ENCODE assay signal across 20 cellular contexts in genomic region chr1:228013322-228014234, GRCh38. TPM values are rescaled to one million over a fixed set of nuclear protein-coding genes. Genes with fewer than 3 reads are reported as not detected.
A peak's percentile ranks its signal among the peaks of the same experiment; 100 is the strongest.
DNase-seq lines count a peak whose midpoint lies in the region; TF ChIP-seq lines count a peak whose summit lies in the region.
"Had no signal": no experiment of that assay in that cellular context is flagged by ENCODE, and none has a peak within 500 bp of the region (broad histone marks: within the 10 kb centered on the region; RNA-seq: fewer than 3 reads in every experiment).

No MANE protein-coding gene starts in this region.

- H3K27me3 Mint-ChIP-seq in activated T-helper 2 cell treated with anti-CD3 and anti-CD28 coated beads, Interferon-gamma antibody, Interleukin-2, Interleukin-4, amounts not matched to agents 10 μg/mL and 5 μg/mL and 100 μg/mL, durations not matched to agents 14 hours and 24 hours and 36 hours (ENCODE audit: low read depth), result peaks cover 22% of the 10 kb centered on the region
- H3K27me3 Mint-ChIP-seq in CD14-positive monocyte (ENCODE audit: low read depth in 3 of 3), result peaks cover 14 to 26% (median 17%) of the 10 kb centered on the region in 3 donors

- no peak overlapping the region for H3K27ac ChIP-seq in breast epithelium
- H3K27ac ChIP-seq: heart left ventricle, HL-60, neural progenitor cell had no signal

- DNase-seq in activated gamma-delta T cell treated with Interleukin-2 at 50 U/mL for 16 hours (peak; percentile 2), activated gamma-delta T cell (lab: John Stamatoyannopoulos, UW) (no peak), breast epithelium (ENCODE audit: low spot score in 2 of 2) (peak; percentile 75 to 76), myocyte (ENCODE audit: low read depth) (peak; percentile 59), ureter (ENCODE audit: low spot score) (peak; percentile 83), CD14-positive monocyte (ENCODE audit: low spot score) (no peak), CD1c-positive myeloid dendritic cell (ENCODE audit: extremely low spot score) (no peak)
- DNase-seq in activated T-helper 2 cell treated with anti-CD3 and anti-CD28 coated beads, Interferon-gamma antibody, Interleukin-2, Interleukin-4, amounts not matched to agents 10 μg/mL and 5 μg/mL and 100 μg/mL, durations not matched to agents 14 hours and 24 hours and 36 hours (ENCODE audit: low spot score), result no peak
- DNase-seq: activated CD4-positive, alpha-beta T cell treated with anti-CD3 and anti-CD28 coated beads, Interleukin-2, amount 50 U/mL, for 48 hours; NCI-H1930; NCI-H526 treated with DMSO at 0.1 percent for 48 hours had no signal

- H3K9me3 Mint-ChIP-seq in activated T-helper 2 cell treated with anti-CD3 and anti-CD28 coated beads, Interferon-gamma antibody, Interleukin-2, Interleukin-4, amounts not matched to agents 10 μg/mL and 5 μg/mL and 100 μg/mL, durations not matched to agents 14 hours and 24 hours and 36 hours, result no peaks in the 10 kb centered on the region
- H3K9me3 Mint-ChIP-seq in CD14-positive monocyte, result no peaks in the 10 kb centered on the region
- H3K9me3 Mint-ChIP-seq: activated naive CD4-positive, alpha-beta T cell treated with anti-CD3 and anti-CD28 coated beads, Interleukin-2, amount 50 U/mL, for 72 hours; central memory CD8-positive, alpha-beta T cell; neural progenitor cell had no signal

- H3K4me3 ChIP-seq in breast epithelium, result no peak overlapping the region
- H3K4me3 ChIP-seq: HAP-1, heart left ventricle, neural progenitor cell, smooth muscle cell had no signal

- peaks cover 0 to 6% of the 10 kb centered on the region in 2 donors for H3K27me3 ChIP-seq in breast epithelium

- no peaks in the 10 kb centered on the region for H3K9me3 ChIP-seq in breast epithelium
- H3K9me3 ChIP-seq: HAP-1, heart left ventricle had no signal

- intact Hi-C loops in breast epithelium (cut with DNase I; ENCODE audit: low total_unique reads), result no loop called here
- intact Hi-C loops in activated T-helper 2 cell treated with anti-CD3 and anti-CD28 coated beads, Interferon-gamma antibody, Interleukin-2, Interleukin-4, amounts not matched to agents 10 μg/mL and 5 μg/mL and 100 μg/mL, durations not matched to agents 14 hours and 24 hours and 36 hours (cut with micrococcal nuclease), result no loop called here
- intact Hi-C loops in CD14-positive monocyte (cut with micrococcal nuclease), result no loop called here

- H3K4me1 ChIP-seq in breast epithelium, result no peaks in the 10 kb centered on the region
- H3K4me1 ChIP-seq: HAP-1, heart left ventricle, neural progenitor cell had no signal

- peaks cover 5% of the 10 kb centered on the region for H3K4me1 Mint-ChIP-seq in activated T-helper 2 cell treated with anti-CD3 and anti-CD28 coated beads, Interferon-gamma antibody, Interleukin-2, Interleukin-4, amounts not matched to agents 10 μg/mL and 5 μg/mL and 100 μg/mL, durations not matched to agents 14 hours and 24 hours and 36 hours (ENCODE audit: low read depth)
- no peaks in the 10 kb centered on the region for H3K4me1 Mint-ChIP-seq in CD14-positive monocyte

- no peaks in the 10 kb centered on the region for H3K36me3 ChIP-seq in breast epithelium
- H3K36me3 ChIP-seq: HAP-1, heart left ventricle, neural progenitor cell had no signal

- no peak for TF ChIP-seq POLR2A in breast epithelium (IDR thresholded peaks at IDR 0.05)

- H3K4me3 Mint-ChIP-seq in activated T-helper 2 cell treated with anti-CD3 and anti-CD28 coated beads, Interferon-gamma antibody, Interleukin-2, Interleukin-4, amounts not matched to agents 10 μg/mL and 5 μg/mL and 100 μg/mL, durations not matched to agents 14 hours and 24 hours and 36 hours (ENCODE audit: low read depth), result no peak overlapping the region
- H3K4me3 Mint-ChIP-seq in CD14-positive monocyte, result peak overlapping the region in 1 of 2 donors; percentile 2
- H3K4me3 Mint-ChIP-seq: central memory CD8-positive, alpha-beta T cell; neural progenitor cell had no signal

- H3K36me3 Mint-ChIP-seq in activated T-helper 2 cell treated with anti-CD3 and anti-CD28 coated beads, Interferon-gamma antibody, Interleukin-2, Interleukin-4, amounts not matched to agents 10 μg/mL and 5 μg/mL and 100 μg/mL, durations not matched to agents 14 hours and 24 hours and 36 hours (ENCODE audit: low read depth), result no peaks in the 10 kb centered on the region
- no peaks in the 10 kb centered on the region for H3K36me3 Mint-ChIP-seq in CD14-positive monocyte
- H3K36me3 Mint-ChIP-seq: activated naive CD4-positive, alpha-beta T cell treated with anti-CD3 and anti-CD28 coated beads, Interleukin-2, amount 50 U/mL, for 72 hours had no signal

- H3K27ac Mint-ChIP-seq in activated T-helper 2 cell treated with anti-CD3 and anti-CD28 coated beads, Interferon-gamma antibody, Interleukin-2, Interleukin-4, amounts not matched to agents 10 μg/mL and 5 μg/mL and 100 μg/mL, durations not matched to agents 14 hours and 24 hours and 36 hours, result no peak overlapping the region
- H3K27ac Mint-ChIP-seq in CD14-positive monocyte, result no peak overlapping the region
- H3K27ac Mint-ChIP-seq: activated naive CD4-positive, alpha-beta T cell treated with anti-CD3 and anti-CD28 coated beads, Interleukin-2, amount 50 U/mL, for 72 hours; neural progenitor cell had no signal

- TF ChIP-seq CTCF in breast epithelium (IDR thresholded peaks at IDR 0.05) (no peak), CD14-positive monocyte (IDR thresholded peaks at IDR 0.05) (no peak)

RNA-seq across cellular contexts. Expression of gene WNT3A, which starts 6.8 kb away (rescaled TPM):
- total RNA-seq in breast epithelium (under 1 TPM in 1 of 3 donors, not detected in 2; 0.29 TPM), myocyte (not detected in 2 replicates), ureter (0.21 TPM)
- 0.03 TPM for polyA plus RNA-seq in myocyte (2012)
- not detected in 2 replicates for total RNA-seq in activated T-helper 2 cell treated with anti-CD3 and anti-CD28 coated beads, Interferon-gamma antibody, Interleukin-2, Interleukin-4, amounts not matched to agents 10 μg/mL and 5 μg/mL and 100 μg/mL, durations not matched to agents 14 hours and 24 hours and 36 hours
- polyA plus RNA-seq in CD14-positive monocyte, result not detected
- total RNA-seq: heart left ventricle, LHCN-M2, Right ventricle myocardium inferior had no signal
- polyA plus RNA-seq: heart left ventricle, smooth muscle cell had no signal

Comparison
In these comparisons a context has a peak if more than half of its experiments do, and no peak if none do; other contexts are left out.
1. DNase-seq: peak in activated gamma-delta T cell treated with Interleukin-2 at 50 U/mL for 16 hours (single experiment), breast epithelium (2 of 2), myocyte (single experiment) and ureter (single experiment); none in activated gamma-delta T cell (single experiment), activated T-helper 2 cell treated with anti-CD3 and anti-CD28 coated beads, Interferon-gamma antibody, Interleukin-2, Interleukin-4, amounts not matched to agents 10 μg/mL and 5 μg/mL and 100 μg/mL, durations not matched to agents 14 hours and 24 hours and 36 hours (single experiment), CD14-positive monocyte (single experiment) and CD1c-positive myeloid dendritic cell (single experiment).